In genomic region chr15:67179411-67179995, GRCh38 we compare ENCODE assay signal across 13 cellular contexts.
DNase-seq lines count a peak whose midpoint lies in the region; ATAC-seq and TF ChIP-seq lines count a peak whose summit lies in the region.
"Had no signal": no experiment of that assay in that cellular context is flagged by ENCODE, and none has a peak within 500 bp of the region (broad histone marks: within the 10 kb centered on the region; RNA-seq: fewer than 3 reads in every experiment).

No MANE protein-coding gene starts in this region.

- H3K4me3 Mint-ChIP-seq in activated B cell treated with CpG ODN at 0.5 μM for 24 hours = no peak overlapping the region

- intact Hi-C loops in left cardiac atrium (cut with DNase I) = no loop called here
- intact Hi-C loops in activated B cell treated with CpG ODN at 0.5 μM for 24 hours (cut with micrococcal nuclease) = no loop called here
- intact Hi-C loops in uterus (cut with DNase I; ENCODE audit: low total_unique reads) = no loop called here

- H3K27me3 ChIP-seq in cardiac muscle cell (no peaks in the 10 kb centered on the region), uterus (no peaks in the 10 kb centered on the region), WERI-Rb-1 (ENCODE audit: insufficient read depth, low read depth, severe bottlenecking) (no peaks in the 10 kb centered on the region)
- H3K27me3 ChIP-seq: suprapubic skin had no signal

- no peak for TF ChIP-seq POLR2A in uterus (IDR thresholded peaks at IDR 0.05)

- no peak for TF ChIP-seq CTCF in cardiac muscle cell (IDR thresholded peaks at IDR 0.05; ENCODE audit: low read depth, low read length)
- TF ChIP-seq CTCF in activated B cell treated with CpG ODN at 0.5 μM for 24 hours (IDR thresholded peaks at IDR 0.05) = no peak
- TF ChIP-seq CTCF in uterus (IDR thresholded peaks at IDR 0.05) = no peak
- TF ChIP-seq CTCF in WERI-Rb-1 (IDR thresholded peaks at IDR 0.05; ENCODE audit: low read depth, low read length) = no peak

- peak overlapping the region; percentile 50 for H3K27ac Mint-ChIP-seq in activated B cell treated with CpG ODN at 0.5 μM for 24 hours

- H3K27ac ChIP-seq in cardiac muscle cell = peak overlapping the region; percentile 93
- H3K27ac ChIP-seq in uterus = peak overlapping the region; percentile 61 to 67
- H3K27ac ChIP-seq in WERI-Rb-1 = no peak overlapping the region
- H3K27ac ChIP-seq: suprapubic skin had no signal

- DNase-seq in cardiac muscle cell (ENCODE audit: low read depth in 1 of 2, low spot score in 1 of 2) (no peak), left cardiac atrium (no peak), activated B cell treated with CpG ODN at 0.5 μM for 24 hours (no peak), mesenteric fat pad (ENCODE audit: low spot score) (peak; percentile 57), uterus (peak in 1 of 2 donors; percentile 11), WERI-Rb-1 (no peak), NOMO-1 (lab: John Stamatoyannopoulos, UW; ENCODE audit: unreplicated experiment in 2 of 2) (no peak), NCI-H2196 (lab: John Stamatoyannopoulos, UW; ENCODE audit: unreplicated experiment) (no peak)
- DNase-seq: foreskin fibroblast; NCI-H2107; NK-92 treated with Interleukin-12 subunit alpha and Interleukin-12 subunit beta, amount 100 ng/mL, for 24 hours; occipital lobe had no signal

- H3K4me1 Mint-ChIP-seq in activated B cell treated with CpG ODN at 0.5 μM for 24 hours = peaks cover 24% of the 10 kb centered on the region

- H3K4me1 ChIP-seq in cardiac muscle cell (ENCODE audit: low read depth) = peaks cover 48% of the 10 kb centered on the region
- peaks cover 0 to 3% of the 10 kb centered on the region in 2 donors for H3K4me1 ChIP-seq in uterus

- peaks cover 86% of the 10 kb centered on the region for H3K36me3 Mint-ChIP-seq in activated B cell treated with CpG ODN at 0.5 μM for 24 hours (ENCODE audit: low read depth)

- H3K27me3 Mint-ChIP-seq in activated B cell treated with CpG ODN at 0.5 μM for 24 hours = no peaks in the 10 kb centered on the region

- POLR2A ChIA-PET in activated B cell treated with CpG ODN at 0.5 μM for 24 hours (lab: Charles Lee) = interaction anchor here (1.2 kb wide), 1 partner anchor 70 kb away, joined by 3 read pairs; no protein-coding TSS in a partner anchor

- H3K9me3 ChIP-seq in cardiac muscle cell (ENCODE audit: low read depth) (no peaks in the 10 kb centered on the region), uterus (no peaks in the 10 kb centered on the region), WERI-Rb-1 (ENCODE audit: severe bottlenecking) (no peaks in the 10 kb centered on the region)
- H3K9me3 ChIP-seq: suprapubic skin had no signal

- ATAC-seq in left cardiac atrium (no peak), activated B cell treated with CpG ODN at 0.5 μM for 24 hours (ENCODE audit: low read depth) (no peak)

- CTCF ChIA-PET in activated B cell treated with CpG ODN at 0.5 μM for 24 hours (lab: Charles Lee) = no interaction called here

- H3K4me3 ChIP-seq in cardiac muscle cell (no peak overlapping the region), uterus (no peak overlapping the region), WERI-Rb-1 (ENCODE audit: low read depth, low read length) (no peak overlapping the region)
- H3K4me3 ChIP-seq: suprapubic skin had no signal

- H3K9me3 Mint-ChIP-seq in activated B cell treated with CpG ODN at 0.5 μM for 24 hours = no peaks in the 10 kb centered on the region

- peaks cover 12% of the 10 kb centered on the region for H3K36me3 ChIP-seq in cardiac muscle cell
- H3K36me3 ChIP-seq in uterus = no peaks in the 10 kb centered on the region
- H3K36me3 ChIP-seq in WERI-Rb-1 = no peaks in the 10 kb centered on the region
